ENCODE assay signal across 10 cellular contexts in genomic region chr12:109875572-109876131, GRCh38. TPM values are rescaled to one million over a fixed set of nuclear protein-coding genes. Genes with fewer than 3 reads are reported as not detected.
DNase-seq lines count a peak whose midpoint lies in the region; ATAC-seq and TF ChIP-seq lines count a peak whose summit lies in the region.
"Had no signal": no experiment of that assay in that cellular context is flagged by ENCODE, and none has a peak within 500 bp of the region (broad histone marks: within the 10 kb centered on the region; RNA-seq: fewer than 3 reads in every experiment).

No MANE protein-coding gene starts in this region.

- H3K27me3 ChIP-seq in BE2C, result peaks cover 7% of the 10 kb centered on the region
- H3K27me3 ChIP-seq: vagina had no signal

- H3K27me3 Mint-ChIP-seq in type B pancreatic cell, result no peaks in the 10 kb centered on the region
- H3K27me3 Mint-ChIP-seq: activated naive CD8-positive, alpha-beta T cell treated with anti-CD3 and anti-CD28 coated beads, Interleukin-2, amount 10 ng/mL, durations not matched to agents 7 days and 5 days had no signal

- H3K36me3 Mint-ChIP-seq in activated naive CD4-positive, alpha-beta T cell treated with anti-CD3 and anti-CD28 coated beads, Interleukin-2, amount 50 U/mL, for 72 hours, result no peaks in the 10 kb centered on the region
- peaks cover 4% of the 10 kb centered on the region for H3K36me3 Mint-ChIP-seq in type B pancreatic cell

- H3K4me1 Mint-ChIP-seq in type B pancreatic cell (ENCODE audit: unreplicated experiment), result peaks cover 53% of the 10 kb centered on the region

- H3K9me3 ChIP-seq in BE2C, result no peaks in the 10 kb centered on the region
- H3K9me3 ChIP-seq: vagina had no signal

- DNase-seq in activated naive CD4-positive, alpha-beta T cell treated with anti-CD3 and anti-CD28 coated beads, Interleukin-2, amount 50 U/mL, for 72 hours (ENCODE audit: low spot score in 2 of 2), result no peak
- no peak for DNase-seq in activated naive CD4-positive, alpha-beta T cell (lab: John Stamatoyannopoulos, UW)
- DNase-seq in NCI-H526 treated with DMSO at 0.1 percent for 48 hours (lab: John Stamatoyannopoulos, UW) (peak; percentile 7), glomerular visceral epithelial cell (ENCODE audit: extremely low spot score) (peak; percentile 59), type B pancreatic cell (ENCODE audit: extremely low spot score, unreplicated experiment) (no peak), BE2C (no peak)
- DNase-seq: activated naive CD8-positive, alpha-beta T cell treated with anti-CD3 and anti-CD28 coated beads, Interleukin-2, amount 10 ng/mL, durations not matched to agents 7 days and 5 days had no signal

- H3K4me1 ChIP-seq in BE2C, result peaks cover 4% of the 10 kb centered on the region; the same call in 1 of the 2 replicates

- H3K9me3 Mint-ChIP-seq in activated naive CD4-positive, alpha-beta T cell treated with anti-CD3 and anti-CD28 coated beads, Interleukin-2, amount 50 U/mL, for 72 hours, result no peaks in the 10 kb centered on the region
- H3K9me3 Mint-ChIP-seq in type B pancreatic cell, result no peaks in the 10 kb centered on the region
- H3K9me3 Mint-ChIP-seq: activated naive CD8-positive, alpha-beta T cell treated with anti-CD3 and anti-CD28 coated beads, Interleukin-2, amount 10 ng/mL, durations not matched to agents 7 days and 5 days had no signal

- peak overlapping the region; percentile 79 for H3K4me3 Mint-ChIP-seq in type B pancreatic cell
- H3K4me3 Mint-ChIP-seq: activated naive CD8-positive, alpha-beta T cell treated with anti-CD3 and anti-CD28 coated beads, Interleukin-2, amount 10 ng/mL, durations not matched to agents 7 days and 5 days had no signal

- H3K27ac Mint-ChIP-seq in activated naive CD4-positive, alpha-beta T cell treated with anti-CD3 and anti-CD28 coated beads, Interleukin-2, amount 50 U/mL, for 72 hours, result peak overlapping the region; percentile 44 to 70
- peak overlapping the region; percentile 96 for H3K27ac Mint-ChIP-seq in type B pancreatic cell
- H3K27ac Mint-ChIP-seq: activated naive CD8-positive, alpha-beta T cell treated with anti-CD3 and anti-CD28 coated beads, Interleukin-2, amount 10 ng/mL, durations not matched to agents 7 days and 5 days had no signal

- TF ChIP-seq CTCF in type B pancreatic cell (conservative IDR thresholded peaks at IDR 0.05) (no peak), BE2C (IDR thresholded peaks at IDR 0.05; ENCODE audit: low read depth, low read length) (no peak)

- ATAC-seq in activated naive CD4-positive, alpha-beta T cell treated with anti-CD3 and anti-CD28 coated beads, Interleukin-2, amount 50 U/mL, for 72 hours, result no peak
- ATAC-seq in HG03354 (IDR thresholded peaks at IDR 0.05; ENCODE audit: poor library complexity, severe bottlenecking, unreplicated experiment) (no peak), HG03135 (IDR thresholded peaks at IDR 0.05; ENCODE audit: unreplicated experiment) (no peak)

- H3K4me3 ChIP-seq in BE2C (ENCODE audit: low read depth, low read length), result no peak overlapping the region
- H3K4me3 ChIP-seq: vagina had no signal

- H3K36me3 ChIP-seq in BE2C, result no peaks in the 10 kb centered on the region; the same call in 1 of the 2 replicates
- H3K36me3 ChIP-seq: vagina had no signal

RNA-seq across cellular contexts. Expression of gene GLTP, which starts 4.7 kb away (rescaled TPM):
- 10 to 100 TPM; 22.2 to 24.9 TPM for total RNA-seq in activated naive CD4-positive, alpha-beta T cell treated with anti-CD3 and anti-CD28 coated beads, Interleukin-2, amount 50 U/mL, for 72 hours
- total RNA-seq in type B pancreatic cell (ENCODE audit: low replicate concordance), result 48.7 and 118 TPM in 2 replicates
- polyA plus RNA-seq in BE2C (2012; ENCODE audit: insufficient read depth, insufficient read length, low read depth), result 29.7 TPM

RNA-seq across cellular contexts. Expression of gene TCHP, which starts 24.4 kb away (rescaled TPM):
- total RNA-seq in activated naive CD4-positive, alpha-beta T cell treated with anti-CD3 and anti-CD28 coated beads, Interleukin-2, amount 50 U/mL, for 72 hours, result 10 to 100 TPM; 14.9 to 18.3 TPM
- total RNA-seq in type B pancreatic cell (ENCODE audit: low replicate concordance), result 21.6 TPM in 2 replicates
- polyA plus RNA-seq in BE2C (2012; ENCODE audit: insufficient read depth, insufficient read length, low read depth), result 67.4 TPM

RNA-seq across cellular contexts. Expression of gene TRPV4, which starts 42.5 kb away (rescaled TPM):
- not detected for total RNA-seq in activated naive CD4-positive, alpha-beta T cell treated with anti-CD3 and anti-CD28 coated beads, Interleukin-2, amount 50 U/mL, for 72 hours
- total RNA-seq in type B pancreatic cell (ENCODE audit: low replicate concordance), result 2.1 and 3.1 TPM in 2 replicates
- not detected for polyA plus RNA-seq in BE2C (2012; ENCODE audit: insufficient read depth, insufficient read length, low read depth)
- total RNA-seq: activated naive CD8-positive, alpha-beta T cell treated with anti-CD3 and anti-CD28 coated beads, Interleukin-2, amount 10 ng/mL, durations not matched to agents 7 days and 5 days had no signal

Comparison
In these comparisons a context has a peak if more than half of its experiments do, and no peak if none do; other contexts are left out.
1. DNase-seq: peak in NCI-H526 treated with DMSO at 0.1 percent for 48 hours (single experiment) and glomerular visceral epithelial cell (single experiment); none in activated naive CD4-positive, alpha-beta T cell treated with anti-CD3 and anti-CD28 coated beads, Interleukin-2, amount 50 U/mL, for 72 hours (0 of 2), activated naive CD4-positive, alpha-beta T cell (0 of 4), type B pancreatic cell (single experiment) and BE2C (single experiment).